9 cellular contexts compared by ENCODE assay signal in the genomic region with DNA sequence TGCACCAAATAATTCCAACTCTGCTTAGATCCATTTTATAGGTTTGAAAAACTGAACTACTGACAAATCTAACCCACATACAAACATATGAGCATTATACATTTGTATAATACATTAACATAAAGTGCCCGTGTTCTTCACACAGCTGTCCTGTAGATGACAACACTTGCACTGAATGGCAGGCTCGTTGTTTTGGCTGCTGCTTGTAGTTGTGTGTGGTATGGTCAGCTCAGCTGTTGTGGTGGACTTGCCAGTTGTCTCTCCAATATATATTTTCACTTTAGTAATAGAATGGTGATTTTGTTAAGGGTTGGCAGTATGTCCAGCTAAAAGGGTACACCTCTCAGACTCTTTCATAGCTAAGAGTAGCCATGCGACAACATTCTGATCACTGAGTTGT. TPM values are rescaled to one million over a fixed set of nuclear protein-coding genes. Genes with fewer than 3 reads are reported as not detected.
"Had no signal": no experiment of that assay in that cellular context is flagged by ENCODE, and none has a peak within 500 bp of the region (broad histone marks: within the 10 kb centered on the region; RNA-seq: fewer than 3 reads in every experiment).

No MANE protein-coding gene starts in this region.

- H3K4me2 ChIP-seq: GM23338 had no signal

- H3K36me3 Mint-ChIP-seq: IgD-negative memory B cell had no signal

- H3K9me3 Mint-ChIP-seq: GM23338, H9, IgD-negative memory B cell had no signal

- ATAC-seq: GM23338, HepG2 had no signal

- H3K4me1 Mint-ChIP-seq: H9 had no signal

- H3K4me3 ChIP-seq: GM23338 had no signal

- H2AFZ ChIP-seq: GM23338 had no signal

- H3K27ac Mint-ChIP-seq: GM23338, H9, IgD-negative memory B cell had no signal

- H3K27ac ChIP-seq: HL-60 had no signal

- DNase-seq: H9, HCEC 1CT, KG1 had no signal

- FAIRE-seq: H1, H54, HepG2 had no signal

- H3K4me3 Mint-ChIP-seq: GM23338, H9 had no signal

RNA-seq across cellular contexts. Expression of a gene that starts 30.5 kb away (rescaled TPM):
- total RNA-seq: HepG2 had no signal
- polyA plus RNA-seq: HepG2 had no signal
